In the genomic region with DNA sequence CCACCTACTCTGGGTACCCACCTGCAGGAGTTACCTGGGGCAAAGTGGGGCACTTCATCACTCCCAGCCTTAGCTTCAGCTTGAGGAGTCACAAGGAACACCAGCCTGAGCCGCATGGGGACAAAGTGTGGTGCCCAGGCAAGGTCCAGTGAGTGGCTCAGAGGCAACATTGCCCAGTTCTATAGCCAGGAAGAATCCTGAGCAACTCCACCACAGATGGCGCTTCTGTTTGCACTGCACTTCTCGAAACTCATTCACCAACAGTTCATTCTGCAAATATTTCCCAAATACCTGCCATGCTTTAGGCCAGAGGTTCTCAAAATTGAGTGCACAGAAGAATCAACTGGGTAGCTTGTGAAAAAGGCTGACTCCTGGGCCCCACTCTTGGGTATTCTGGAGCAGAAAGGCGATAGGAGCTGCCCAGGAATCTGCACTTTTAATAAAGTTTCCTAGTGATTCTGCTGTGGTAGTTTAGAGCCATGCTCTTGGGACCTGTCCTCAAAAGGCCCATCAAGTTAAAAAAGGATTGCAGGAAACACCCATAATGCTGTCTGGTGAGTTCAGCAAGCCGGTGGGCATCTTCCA, we compare ENCODE assay signal across 15 cellular contexts.
A peak's percentile ranks its signal among the peaks of the same experiment; 100 is the strongest.
DNase-seq lines count a peak whose midpoint lies in the region; ATAC-seq, FAIRE-seq and TF ChIP-seq lines count a peak whose summit lies in the region.
"Had no signal": no experiment of that assay in that cellular context is flagged by ENCODE, and none has a peak within 500 bp of the region (broad histone marks: within the 10 kb centered on the region; RNA-seq: fewer than 3 reads in every experiment).

No MANE protein-coding gene starts in this region.

- POLR2A ChIA-PET in PC-3 (lab: Charles Lee; ENCODE audit: unreplicated experiment) (no interaction called here), HepG2 (lab: Yijun Ruan, JAX) (interaction anchor here (0.7 kb wide), 1 partner anchor 48 kb away, joined by 3 read pairs; no protein-coding TSS in a partner anchor)

- 24% methylated on average over 5 of the region's 5 CpGs for WGBS in HepG2 (ENCODE audit: low lambda C conversion rate)

- H3K36me3 Mint-ChIP-seq in CD14-positive monocyte, result no peaks in the 10 kb centered on the region
- no peaks in the 10 kb centered on the region for H3K36me3 Mint-ChIP-seq in activated naive CD8-positive, alpha-beta T cell treated with anti-CD3 and anti-CD28 coated beads, Interleukin-2, amount 50 U/mL, for 24 hours (ENCODE audit: low read depth)
- H3K36me3 Mint-ChIP-seq: CD8-positive, alpha-beta memory T cell had no signal

- H3K9ac ChIP-seq in PC-3 (ENCODE audit: low read length), result no peak overlapping the region
- H3K9ac ChIP-seq in HepG2 (ENCODE audit: insufficient read depth, low read depth, low read length), result no peak overlapping the region

- H2AFZ ChIP-seq in PC-3 (ENCODE audit: low read length), result no peak overlapping the region
- no peak overlapping the region for H2AFZ ChIP-seq in HepG2 (ENCODE audit: low read length)

- CTCF ChIA-PET in PC-3 (lab: Charles Lee) (no interaction called here), HepG2 (lab: Yijun Ruan, JAX; ENCODE audit: low intra/inter-chr PET ratio, low total read pairs) (interaction anchor here (2.1 kb wide), 1 partner anchor 99 kb away, joined by 4 read pairs; no protein-coding TSS in a partner anchor)

- H3K9me3 Mint-ChIP-seq in CD14-positive monocyte, result no peaks in the 10 kb centered on the region
- no peaks in the 10 kb centered on the region for H3K9me3 Mint-ChIP-seq in activated naive CD8-positive, alpha-beta T cell treated with anti-CD3 and anti-CD28 coated beads, Interleukin-2, amount 50 U/mL, for 24 hours
- H3K9me3 Mint-ChIP-seq: CD8-positive, alpha-beta memory T cell had no signal

- H3K4me3 Mint-ChIP-seq in CD14-positive monocyte, result no peak overlapping the region
- H3K4me3 Mint-ChIP-seq in activated naive CD8-positive, alpha-beta T cell treated with anti-CD3 and anti-CD28 coated beads, Interleukin-2, amount 50 U/mL, for 24 hours, result no peak overlapping the region
- H3K4me3 Mint-ChIP-seq: CD8-positive, alpha-beta memory T cell had no signal

- DNase-seq in CD14-positive monocyte (ENCODE audit: low spot score) (peak; percentile 27), PC-3 (peak; percentile 14), HepG2 (ENCODE audit: low spot score) (peak; percentile 70), upper lobe of right lung (peak; percentile 62), NCI-H2196 treated with DMSO at 0.1 percent for 48 hours (lab: John Stamatoyannopoulos, UW; ENCODE audit: unreplicated experiment) (no peak), NCI-H524 (lab: John Stamatoyannopoulos, UW) (no peak)
- DNase-seq in activated naive CD8-positive, alpha-beta T cell treated with anti-CD3 and anti-CD28 coated beads, Interleukin-2, amount 50 U/mL, for 24 hours, result no peak
- DNase-seq: ACHN, KBM-7, NCI-H1417 treated with DMSO at 0.1 percent for 48 hours, NCI-H2029, NCI-H2171 treated with DMSO at 0.1 percent for 48 hours had no signal

- H3K4me1 ChIP-seq in PC-3 (ENCODE audit: insufficient read depth, low read length) (peaks cover 2% of the 10 kb centered on the region; the same call in 1 of the 2 replicates), HepG2 (ENCODE audit: insufficient read depth, low read length) (peaks cover 94% of the 10 kb centered on the region), upper lobe of right lung (no peaks in the 10 kb centered on the region)

- no peak overlapping the region for H3K27ac Mint-ChIP-seq in CD14-positive monocyte
- H3K27ac Mint-ChIP-seq in activated naive CD8-positive, alpha-beta T cell treated with anti-CD3 and anti-CD28 coated beads, Interleukin-2, amount 50 U/mL, for 24 hours, result no peak overlapping the region
- H3K27ac Mint-ChIP-seq: CD8-positive, alpha-beta memory T cell had no signal

- intact Hi-C loops in CD14-positive monocyte (cut with micrococcal nuclease) (no loop called here), PC-3 (cut with micrococcal nuclease) (no loop called here), HepG2 (cut with micrococcal nuclease; ENCODE audit: unreplicated experiment) (loop anchor here (5.0 kb wide), 1 partner anchor 186 kb away; no protein-coding TSS in a partner anchor), upper lobe of right lung (cut with DNase I) (no loop called here)

- H3K36me3 ChIP-seq in PC-3 (ENCODE audit: low read depth, low read length) (no peaks in the 10 kb centered on the region), HepG2 (replicated peaks in 1 of 2; ENCODE audit: control insufficient read depth in 1 of 2, insufficient read depth in 2 of 2, low read length in 2 of 2) (no peaks in the 10 kb centered on the region), upper lobe of right lung (no peaks in the 10 kb centered on the region)

- TF ChIP-seq EP300 in HepG2 (IDR thresholded peaks at IDR 0.05; ENCODE audit: low read depth in 2 of 2, low read length in 2 of 2), result no peak
- TF ChIP-seq EP300 in HepG2 (CRISPR knock-in tag; IDR thresholded peaks at IDR 0.05; ENCODE audit: borderline replicate concordance), result no peak

- TF ChIP-seq CTCF in CD14-positive monocyte (IDR thresholded peaks at IDR 0.05) (no peak), PC-3 (conservative IDR thresholded peaks at IDR 0.05; ENCODE audit: low read depth, low read length) (no peak), HepG2 (CRISPR knock-in tag; IDR thresholded peaks at IDR 0.05) (peak; percentile 67), upper lobe of right lung (IDR thresholded peaks at IDR 0.05) (no peak)

- BruUV-seq in PC-3 (replicated peaks; lab: Mats Ljungman, UMichigan) (no TSS peak), HepG2 (replicated peaks; lab: Mats Ljungman, UMichigan) (no TSS peak)

- peaks cover 1 to 3% (median 2%) of the 10 kb centered on the region in 3 donors for H3K27me3 Mint-ChIP-seq in CD14-positive monocyte (ENCODE audit: low read depth in 3 of 3)
- H3K27me3 Mint-ChIP-seq in activated naive CD8-positive, alpha-beta T cell treated with anti-CD3 and anti-CD28 coated beads, Interleukin-2, amount 50 U/mL, for 24 hours, result no peaks in the 10 kb centered on the region

- H3K4me1 Mint-ChIP-seq in CD14-positive monocyte, result peaks cover 8% of the 10 kb centered on the region
- H3K4me1 Mint-ChIP-seq in activated naive CD8-positive, alpha-beta T cell treated with anti-CD3 and anti-CD28 coated beads, Interleukin-2, amount 50 U/mL, for 24 hours, result no peaks in the 10 kb centered on the region
- H3K4me1 Mint-ChIP-seq: CD8-positive, alpha-beta memory T cell had no signal

- peak; percentile 94 for FAIRE-seq in HepG2 (lab: Jason Lieb, UNC)

- in situ Hi-C loops in HepG2 (cut with HindIII; ENCODE audit: extremely low pct_ligation_motif_present, low pct_unique_long_range_greater_than_20kb), result loop anchor here (5.0 kb wide), 1 partner anchor 99 kb away; no protein-coding TSS in a partner anchor

- H3K9me3 ChIP-seq in PC-3 (ENCODE audit: low read length), result no peaks in the 10 kb centered on the region
- H3K9me3 ChIP-seq in HepG2 (ENCODE audit: low read length), result no peaks in the 10 kb centered on the region
- no peaks in the 10 kb centered on the region for H3K9me3 ChIP-seq in upper lobe of right lung

- TF ChIP-seq POLR2A in HepG2 (IDR thresholded peaks at IDR 0.05; ENCODE audit: insufficient read depth in 1 of 2, low read depth in 2 of 2, low read length in 2 of 2), result no peak

- H3K27ac ChIP-seq in PC-3 (ENCODE audit: low read length) (no peak overlapping the region), HepG2 (ENCODE audit: extremely low read length, insufficient read depth, low read length) (no peak overlapping the region), upper lobe of right lung (no peak overlapping the region)

- H3K79me2 ChIP-seq in PC-3 (ENCODE audit: low read length) (no peaks in the 10 kb centered on the region), HepG2 (ENCODE audit: insufficient read depth, low read length) (no peaks in the 10 kb centered on the region)

- no peaks in the 10 kb centered on the region for H3K9me2 ChIP-seq in PC-3 (replicated peaks; ENCODE audit: low read length)

- TF ChIP-seq RAD21 in HepG2 (CRISPR knock-in tag; IDR thresholded peaks at IDR 0.05), result no peak

- no peaks in the 10 kb centered on the region for H3F3A ChIP-seq in PC-3 (ENCODE audit: low read length, unreplicated experiment)

- H3K4me2 ChIP-seq in PC-3 (ENCODE audit: low read length) (no peak overlapping the region), HepG2 (ENCODE audit: low read depth, low read length) (peak overlapping the region; percentile 40)

- H3K4me3 ChIP-seq in PC-3 (ENCODE audit: low read length) (no peak overlapping the region), HepG2 (replicated peaks in 1 of 3; ENCODE audit: insufficient read depth in 1 of 3, low read depth in 2 of 3, low read length in 3 of 3) (peak overlapping the region in 1 of 3 experiments; percentile 15; a peak in 1 of 6 replicates), upper lobe of right lung (no peak overlapping the region)

- H3K27me3 ChIP-seq in PC-3 (ENCODE audit: low read length) (no peaks in the 10 kb centered on the region), HepG2 (ENCODE audit: control insufficient read depth in 1 of 2, insufficient read depth in 2 of 2, low read length in 2 of 2) (peaks cover 1 to 7% of the 10 kb centered on the region in 2 experiments; a peak in 2 of 5 replicates), upper lobe of right lung (no peaks in the 10 kb centered on the region)

- ATAC-seq in PC-3 (no peak), HepG2 (peak; percentile 56), upper lobe of right lung (peak; percentile 67)
- no peak for ATAC-seq in activated naive CD8-positive, alpha-beta T cell treated with anti-CD3 and anti-CD28 coated beads, Interleukin-2, amount 50 U/mL, for 24 hours
- ATAC-seq: HCT116, Panc1 had no signal

- H4K20me1 ChIP-seq in PC-3 (ENCODE audit: low read length) (no peaks in the 10 kb centered on the region), HepG2 (ENCODE audit: insufficient read depth, low read length) (no peaks in the 10 kb centered on the region)

TF ChIP-seq in HepG2, 621 proteins besides CTCF, POLR2A, EP300 and RAD21 (continues in another document):
- TF ChIP-seq ZNF766 (CRISPR knock-in tag; IDR thresholded peaks at IDR 0.05; ENCODE audit: borderline replicate concordance) (no peak), ZFX (CRISPR knock-in tag; IDR thresholded peaks at IDR 0.05; ENCODE audit: low read depth) (peak; percentile 29; the same call in 1 of the 2 replicates), FOXJ3 (CRISPR knock-in tag; IDR thresholded peaks at IDR 0.05; ENCODE audit: borderline replicate concordance) (no peak), RARA (CRISPR knock-in tag; IDR thresholded peaks at IDR 0.05) (peak; percentile 49; the same call in 1 of the 2 replicates)
- TF ChIP-seq, protein P1, sequence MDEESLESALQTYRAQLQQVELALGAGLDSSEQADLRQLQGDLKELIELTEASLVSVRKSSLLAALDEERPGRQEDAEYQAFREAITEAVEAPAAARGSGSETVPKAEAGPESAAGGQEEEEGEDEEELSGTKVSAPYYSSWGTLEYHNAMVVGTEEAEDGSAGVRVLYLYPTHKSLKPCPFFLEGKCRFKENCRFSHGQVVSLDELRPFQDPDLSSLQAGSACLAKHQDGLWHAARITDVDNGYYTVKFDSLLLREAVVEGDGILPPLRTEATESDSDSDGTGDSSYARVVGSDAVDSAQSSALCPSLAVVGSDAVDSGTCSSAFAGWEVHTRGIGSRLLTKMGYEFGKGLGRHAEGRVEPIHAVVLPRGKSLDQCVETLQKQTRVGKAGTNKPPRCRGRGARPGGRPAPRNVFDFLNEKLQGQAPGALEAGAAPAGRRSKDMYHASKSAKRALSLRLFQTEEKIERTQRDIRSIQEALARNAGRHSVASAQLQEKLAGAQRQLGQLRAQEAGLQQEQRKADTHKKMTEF (CRISPR knock-in tag; IDR thresholded peaks at IDR 0.05), result no peak

Comparison
In these comparisons a context has a peak if more than half of its experiments do, and no peak if none do; other contexts are left out.
1. DNase-seq: peak in CD14-positive monocyte (single experiment), PC-3 (single experiment), HepG2 (single experiment) and upper lobe of right lung (single experiment); none in NCI-H2196 treated with DMSO at 0.1 percent for 48 hours (single experiment), activated naive CD8-positive, alpha-beta T cell treated with anti-CD3 and anti-CD28 coated beads, Interleukin-2, amount 50 U/mL, for 24 hours (single experiment) and NCI-H524 (0 of 2).
2. ATAC-seq: peak in HepG2 (single experiment) and upper lobe of right lung (single experiment); none in PC-3 (single experiment) and activated naive CD8-positive, alpha-beta T cell treated with anti-CD3 and anti-CD28 coated beads, Interleukin-2, amount 50 U/mL, for 24 hours (single experiment).